Comparison of ENCODE assay signal across 1 cellular context in genomic region chr5:103092676-103093075, GRCh38.
TF ChIP-seq lines count a peak whose summit lies in the region.

No MANE protein-coding gene starts in this region.

TF ChIP-seq in K562, 482 proteins besides CTCF, POLR2A, EP300 and RAD21:
- TF ChIP-seq PURB (CRISPR knock-in tag; IDR thresholded peaks at IDR 0.05; ENCODE audit: low read depth) (no peak), CEBPB (tag; IDR thresholded peaks at IDR 0.05) (peak; percentile 18; the same call in 1 of the 2 replicates), BRD4 (IDR thresholded peaks at IDR 0.05) (no peak), ZNF143 (CRISPR knock-in tag; IDR thresholded peaks at IDR 0.05) (no peak)
